In the genomic region with DNA sequence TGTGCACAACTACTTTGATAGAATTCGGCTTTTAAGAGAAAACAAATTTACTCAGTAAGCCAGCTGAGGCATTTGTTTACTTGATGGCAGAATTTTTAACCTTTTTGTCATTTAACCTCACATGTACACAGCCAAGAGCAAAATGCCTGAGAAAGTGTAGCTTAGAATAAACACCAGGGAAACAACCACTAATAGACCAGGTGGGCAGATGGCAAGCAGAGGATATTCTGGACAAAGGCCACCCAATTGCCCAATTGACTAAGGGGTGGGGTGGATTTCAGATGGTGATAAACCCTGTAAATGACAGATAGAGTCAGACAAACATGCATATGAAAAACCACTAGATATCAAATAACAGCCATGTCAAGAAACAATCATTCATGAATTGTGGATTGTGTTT, we compare ENCODE assay signal across 1 cellular context.
TF ChIP-seq lines count a peak whose summit lies in the region.

No MANE protein-coding gene starts in this region.

TF ChIP-seq in HepG2, 621 proteins besides CTCF, POLR2A, EP300 and RAD21 (continued from another document):
- TF ChIP-seq, protein P1, sequence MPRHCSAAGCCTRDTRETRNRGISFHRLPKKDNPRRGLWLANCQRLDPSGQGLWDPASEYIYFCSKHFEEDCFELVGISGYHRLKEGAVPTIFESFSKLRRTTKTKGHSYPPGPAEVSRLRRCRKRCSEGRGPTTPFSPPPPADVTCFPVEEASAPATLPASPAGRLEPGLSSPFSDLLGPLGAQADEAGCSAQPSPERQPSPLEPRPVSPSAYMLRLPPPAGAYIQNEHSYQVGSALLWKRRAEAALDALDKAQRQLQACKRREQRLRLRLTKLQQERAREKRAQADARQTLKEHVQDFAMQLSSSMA (CRISPR knock-in tag; IDR thresholded peaks at IDR 0.05): no peak
- TF ChIP-seq ZFYVE20 (CRISPR knock-in tag; IDR thresholded peaks at IDR 0.05; ENCODE audit: borderline replicate concordance, low read depth): no peak
- no peak for TF ChIP-seq CCDC6 (CRISPR knock-in tag; IDR thresholded peaks at IDR 0.05)
- TF ChIP-seq ZNF644 (CRISPR knock-in tag; IDR thresholded peaks at IDR 0.05; ENCODE audit: low read depth): no peak
